27 cellular contexts compared by ENCODE assay signal in the genomic region with DNA sequence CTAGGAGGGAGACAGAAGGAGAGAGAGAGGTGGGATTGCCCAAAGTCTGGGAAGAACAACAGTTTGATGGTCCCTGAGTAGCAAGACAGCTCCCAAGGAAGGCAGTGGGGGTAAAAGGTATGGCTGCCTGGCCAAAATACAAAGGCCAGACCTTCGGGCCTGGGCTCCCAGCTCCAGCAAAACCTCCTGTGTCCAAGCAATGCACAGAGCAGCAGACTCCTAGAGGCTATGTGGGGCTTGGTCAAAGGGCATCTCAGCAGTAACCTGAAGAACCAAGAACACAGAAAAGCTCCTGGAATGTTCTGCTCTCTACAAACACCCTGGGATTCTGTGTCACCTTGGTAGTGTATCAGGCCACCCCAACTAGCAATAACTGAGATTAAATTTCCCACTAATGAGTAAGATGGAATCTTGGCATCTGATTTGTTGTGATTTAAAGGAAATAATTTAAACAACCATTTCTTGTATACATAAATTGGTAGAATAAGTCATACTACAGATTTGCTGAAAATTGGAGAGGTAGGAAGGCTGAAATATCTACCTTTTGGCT.
A peak's percentile ranks its signal among the peaks of the same experiment; 100 is the strongest.
DNase-seq lines count a peak whose midpoint lies in the region; ATAC-seq and TF ChIP-seq lines count a peak whose summit lies in the region.
"Had no signal": no experiment of that assay in that cellular context is flagged by ENCODE, and none has a peak within 500 bp of the region (broad histone marks: within the 10 kb centered on the region; RNA-seq: fewer than 3 reads in every experiment).

No MANE protein-coding gene starts in this region.

- no peak overlapping the region for H3K27ac Mint-ChIP-seq in Caco-2 (ENCODE audit: unreplicated experiment)
- H3K27ac Mint-ChIP-seq in nephron progenitor cell = peak overlapping the region; percentile 31
- H3K27ac Mint-ChIP-seq: activated T-helper 17 cell treated with anti-CD3 and anti-CD28 coated beads, Interleukin-2, amount 50 U/mL, for 72 hours; stimulated activated effector memory CD8-positive, alpha-beta T cell treated with anti-CD3 and anti-CD28 coated beads, Interleukin-12 subunit alpha, Interleukin-12 subunit beta, amount 100 ng/mL, for 72 hours had no signal

- H3K36me3 Mint-ChIP-seq in Caco-2 (ENCODE audit: insufficient read depth, unreplicated experiment) = peaks cover 5% of the 10 kb centered on the region
- no peaks in the 10 kb centered on the region for H3K36me3 Mint-ChIP-seq in nephron progenitor cell (ENCODE audit: low read depth)
- H3K36me3 Mint-ChIP-seq: activated naive CD4-positive, alpha-beta T cell treated with anti-CD3 and anti-CD28 coated beads, Interleukin-2, amount 50 U/mL, for 72 hours; CD14-positive monocyte; stimulated activated effector memory CD8-positive, alpha-beta T cell treated with anti-CD3 and anti-CD28 coated beads, Interleukin-12 subunit alpha, Interleukin-12 subunit beta, amount 100 ng/mL, for 72 hours had no signal

- H2BK120ac ChIP-seq in IMR-90 (ENCODE audit: low read depth, low read length) = peak overlapping the region; percentile 100

- WGBS in IMR-90 (ENCODE audit: extremely low coverage in 2 of 2, insufficient read length in 1 of 2), 2 experiments = no CpG with 5 or more reads among the region's 1 CpG

- H3K79me1 ChIP-seq in IMR-90 (ENCODE audit: low read depth in 1 of 2, low read length in 2 of 2) = peaks cover 39 to 64% of the 10 kb centered on the region in 2 experiments

- no peaks in the 10 kb centered on the region for H3K36me3 ChIP-seq in Caco-2 (ENCODE audit: control insufficient read depth, insufficient read depth, low read length)
- no peaks in the 10 kb centered on the region for H3K36me3 ChIP-seq in IMR-90 (ENCODE audit: control insufficient read depth, insufficient read depth, low read length)
- H3K36me3 ChIP-seq: ascending aorta had no signal

- H3K9me1 ChIP-seq in IMR-90 (ENCODE audit: insufficient read depth, low read length) = peaks cover 33% of the 10 kb centered on the region

- no peak overlapping the region for H3K4me3 Mint-ChIP-seq in Caco-2 (ENCODE audit: unreplicated experiment)
- no peak overlapping the region for H3K4me3 Mint-ChIP-seq in nephron progenitor cell
- H3K4me3 Mint-ChIP-seq: activated T-helper 17 cell treated with anti-CD3 and anti-CD28 coated beads, Interleukin-2, amount 50 U/mL, for 72 hours; CD14-positive monocyte; neural crest cell; stimulated activated effector memory CD8-positive, alpha-beta T cell treated with anti-CD3 and anti-CD28 coated beads, Interleukin-12 subunit alpha, Interleukin-12 subunit beta, amount 100 ng/mL, for 72 hours had no signal

- H3K4ac ChIP-seq in IMR-90 (ENCODE audit: low read depth, low read length) = peak overlapping the region; percentile 100

- no peaks in the 10 kb centered on the region for H4K20me1 ChIP-seq in IMR-90 (ENCODE audit: insufficient read depth, low read length)

- H3K27ac ChIP-seq in IMR-90 (ENCODE audit: insufficient read depth, low read length) = peak overlapping the region; percentile 67
- H3K27ac ChIP-seq: ascending aorta had no signal

- H2AK9ac ChIP-seq in IMR-90 (replicated peaks; ENCODE audit: low read depth, low read length, poor library complexity) = peak overlapping the region; percentile 59

- CTCF ChIA-PET in Caco-2 (lab: Charles Lee) = no interaction called here
- CTCF ChIA-PET in IMR-90 (lab: Yijun Ruan, JAX) = interaction anchor here (1.2 kb wide), 1 partner anchor 88 kb away, joined by 3 read pairs; no protein-coding TSS in a partner anchor

- TF ChIP-seq POLR2A in IMR-90 (IDR thresholded peaks at IDR 0.05; ENCODE audit: low read depth, low read length) = no peak

- peaks cover 88% of the 10 kb centered on the region for H3K4me1 ChIP-seq in Caco-2
- peaks cover 34% of the 10 kb centered on the region for H3K4me1 ChIP-seq in IMR-90 (ENCODE audit: control insufficient read depth, insufficient read depth, low read length)

- H3K9me3 ChIP-seq in Caco-2 (no peaks in the 10 kb centered on the region; the same call in 1 of the 2 replicates), IMR-90 (ENCODE audit: control insufficient read depth, insufficient read depth, low read length) (no peaks in the 10 kb centered on the region)
- H3K9me3 ChIP-seq: ascending aorta had no signal

- ATAC-seq in IMR-90 (ENCODE audit: low read depth) = peak; percentile 27
- ATAC-seq in GM18909 (IDR thresholded peaks at IDR 0.05; ENCODE audit: poor library complexity, unreplicated experiment) = no peak
- ATAC-seq: activated naive CD4-positive, alpha-beta T cell treated with anti-CD3 and anti-CD28 coated beads, Interleukin-2, amount 50 U/mL, for 72 hours; activated T-helper 17 cell treated with anti-CD3 and anti-CD28 coated beads, Interleukin-2, amount 50 U/mL, for 72 hours; left cardiac atrium; sciatic nerve; stimulated activated effector memory CD8-positive, alpha-beta T cell treated with anti-CD3 and anti-CD28 coated beads, Interleukin-12 subunit alpha, Interleukin-12 subunit beta, amount 100 ng/mL, for 72 hours had no signal

- intact Hi-C loops in Caco-2 (cut with micrococcal nuclease; ENCODE audit: unreplicated experiment) (loop anchor here (10.0 kb wide), 1 partner anchor 236 kb away; no protein-coding TSS in a partner anchor), IMR-90 (cut with micrococcal nuclease) (no loop called here)

- H3K27me3 ChIP-seq in Caco-2 (replicated peaks; ENCODE audit: control insufficient read depth, insufficient read depth, low read length) = no peaks in the 10 kb centered on the region
- no peaks in the 10 kb centered on the region for H3K27me3 ChIP-seq in IMR-90 (ENCODE audit: control insufficient read depth, insufficient read depth, low read length)
- H3K27me3 ChIP-seq: ascending aorta had no signal

- DNase-seq in Caco-2 (peak; percentile 23 to 65), IMR-90 (peak; percentile 74), astrocyte of the spinal cord (ENCODE audit: low read depth, low spot score) (peak; percentile 27), nephron progenitor cell (no peak), GOT3 (lab: John Stamatoyannopoulos, UW) (no peak), AG20443 (ENCODE audit: low spot score) (no peak)
- DNase-seq in stimulated activated CD8-positive, alpha-beta memory T cell treated with anti-CD3 and anti-CD28 coated beads, Interleukin-4, amount 100 ng/mL, for 48 hours = no peak
- DNase-seq: activated CD4-positive, alpha-beta T cell treated with anti-CD3 and anti-CD28 coated beads, Interleukin-2, amount 50 U/mL, for 4 hours; activated CD8-positive, alpha-beta memory T cell treated with anti-CD3 and anti-CD28 coated beads, Interleukin-2, amount 50 U/mL, for 4 hours; KBM-7; left cardiac atrium; MM.1S; NCI-H1417; NCI-H2029 treated with DMSO at 0.1 percent for 48 hours; NCI-H526 treated with DMSO at 0.1 percent for 48 hours; RPMI8226; stimulated activated CD4-positive, alpha-beta T cell treated with anti-CD3 and anti-CD28 coated beads, Interleukin-12 subunit alpha, Interleukin-12 subunit beta, amount 100 ng/mL, for 4 hours; stimulated activated CD4-positive, alpha-beta T cell treated with anti-CD3 and anti-CD28 coated beads, Interleukin-4, amount 100 ng/mL, for 1 hour; trophoblast cell had no signal

- dilution Hi-C loops in IMR-90 (cut with HindIII; ENCODE audit: low sequenced_read_pairs, unreplicated experiment) = no loop called here

- no peak overlapping the region for H3K9ac ChIP-seq in IMR-90 (ENCODE audit: low read depth, low read length)

- peak overlapping the region; percentile 77 to 87 for H4K8ac ChIP-seq in IMR-90 (ENCODE audit: low read depth in 2 of 2, low read length in 2 of 2)

- H2BK20ac ChIP-seq in IMR-90 (ENCODE audit: low read depth, low read length) = peak overlapping the region; percentile 99

- H3K4me3 ChIP-seq in Caco-2 (ENCODE audit: low read depth, low read length) (no peak overlapping the region), IMR-90 (ENCODE audit: insufficient read depth, low read depth, low read length) (no peak overlapping the region), astrocyte of the spinal cord (ENCODE audit: low read depth, low read length) (no peak overlapping the region)
- H3K4me3 ChIP-seq: ascending aorta had no signal

- no peak overlapping the region for H3K4me2 ChIP-seq in IMR-90 (ENCODE audit: low read depth, low read length)

- peaks cover 16% of the 10 kb centered on the region for H3K9me3 Mint-ChIP-seq in Caco-2 (ENCODE audit: unreplicated experiment)
- no peaks in the 10 kb centered on the region for H3K9me3 Mint-ChIP-seq in nephron progenitor cell
- H3K9me3 Mint-ChIP-seq: activated naive CD4-positive, alpha-beta T cell treated with anti-CD3 and anti-CD28 coated beads, Interleukin-2, amount 50 U/mL, for 72 hours; neural crest cell; stimulated activated effector memory CD8-positive, alpha-beta T cell treated with anti-CD3 and anti-CD28 coated beads, Interleukin-12 subunit alpha, Interleukin-12 subunit beta, amount 100 ng/mL, for 72 hours had no signal

- H2BK15ac ChIP-seq in IMR-90 (ENCODE audit: low read depth, low read length) = peak overlapping the region; percentile 67; the same call in 2 of the 3 replicates

- in situ Hi-C loops in IMR-90 (cut with MboI; ENCODE audit: low sequenced_read_pairs) = loop anchor here (25.0 kb wide), 1 partner anchor 1304 kb away; a partner anchor contains a TSS
- in situ Hi-C loops in astrocyte of the spinal cord (cut with HindIII; ENCODE audit: low sequenced_read_pairs) = no loop called here

- H4K91ac ChIP-seq in IMR-90 (ENCODE audit: insufficient read depth, low read depth, low read length) = peak overlapping the region; percentile 100

- peak overlapping the region; percentile 98 for H3K23ac ChIP-seq in IMR-90 (ENCODE audit: low read depth, low read length)

- TF ChIP-seq CTCF in Caco-2 (IDR thresholded peaks at IDR 0.05; ENCODE audit: insufficient read depth in 1 of 2, low read depth in 1 of 2, low read length in 1 of 2, severe bottlenecking in 1 of 2, unreplicated experiment in 1 of 2) (no peak), IMR-90 (conservative IDR thresholded peaks at IDR 0.05; ENCODE audit: low read depth, low read length) (no peak), astrocyte of the spinal cord (IDR thresholded peaks at IDR 0.05; ENCODE audit: low read depth, low read length) (no peak), nephron progenitor cell (IDR thresholded peaks at IDR 0.05) (no peak)

- BruUV-seq in Caco-2 (replicated peaks; lab: Mats Ljungman, UMichigan) = no TSS peak
- BruUV-seq in IMR-90 (replicated peaks; lab: Mats Ljungman, UMichigan) = no TSS peak

- H3K18ac ChIP-seq in IMR-90 (ENCODE audit: low read depth, low read length) = peak overlapping the region; percentile 94

- peak overlapping the region; percentile 93 for H2BK5ac ChIP-seq in IMR-90 (ENCODE audit: low read depth, low read length, poor library complexity, severe bottlenecking)

- peak overlapping the region; percentile 60 for H2AFZ ChIP-seq in IMR-90 (replicated peaks; ENCODE audit: low read length, poor library complexity)

- H3K27me3 Mint-ChIP-seq in Caco-2 (ENCODE audit: insufficient read depth, unreplicated experiment) = no peaks in the 10 kb centered on the region
- no peaks in the 10 kb centered on the region for H3K27me3 Mint-ChIP-seq in nephron progenitor cell (ENCODE audit: low read depth, poor library complexity)

- H2AK5ac ChIP-seq in IMR-90 (ENCODE audit: low read depth, low read length) = peak overlapping the region; percentile 99

- H3K14ac ChIP-seq in IMR-90 (replicated peaks; ENCODE audit: low read depth, low read length) = peak overlapping the region; percentile 93

- H3K4me1 Mint-ChIP-seq in Caco-2 (ENCODE audit: low read depth, unreplicated experiment) = peaks cover 41% of the 10 kb centered on the region
- H3K4me1 Mint-ChIP-seq in nephron progenitor cell = peaks cover 68% of the 10 kb centered on the region
- H3K4me1 Mint-ChIP-seq: activated T-helper 17 cell treated with anti-CD3 and anti-CD28 coated beads, Interleukin-2, amount 50 U/mL, for 72 hours; stimulated activated effector memory CD8-positive, alpha-beta T cell treated with anti-CD3 and anti-CD28 coated beads, Interleukin-12 subunit alpha, Interleukin-12 subunit beta, amount 100 ng/mL, for 72 hours had no signal

- TF ChIP-seq RAD21 in IMR-90 (IDR thresholded peaks at IDR 0.05; ENCODE audit: low read length) = no peak

- H4K5ac ChIP-seq in IMR-90 (ENCODE audit: low read depth, low read length) = peak overlapping the region; percentile 93

- H3K56ac ChIP-seq in IMR-90 (ENCODE audit: extremely low read depth, insufficient read depth, low read length) = peak overlapping the region; percentile 87

- POLR2A ChIA-PET in Caco-2 (lab: Charles Lee) = interaction anchor here (0.6 kb wide), 1 partner anchor 79 kb away, joined by 5 read pairs; no protein-coding TSS in a partner anchor
- POLR2A ChIA-PET in IMR-90 (lab: Charles Lee; ENCODE audit: unreplicated experiment) = no interaction called here

Comparison
In these comparisons a context has a peak if more than half of its experiments do, and no peak if none do; other contexts are left out.
1. DNase-seq: peak in Caco-2 (2 of 2), IMR-90 (single experiment) and astrocyte of the spinal cord (single experiment); none in nephron progenitor cell (single experiment), GOT3 (single experiment), AG20443 (single experiment) and stimulated activated CD8-positive, alpha-beta memory T cell treated with anti-CD3 and anti-CD28 coated beads, Interleukin-4, amount 100 ng/mL, for 48 hours (single experiment).